In genomic region chr18:9737814-9738160, GRCh38 we compare ENCODE assay signal across 9 cellular contexts. TPM values are rescaled to one million over a fixed set of nuclear protein-coding genes. Genes with fewer than 3 reads are reported as not detected.
A peak's percentile ranks its signal among the peaks of the same experiment; 100 is the strongest.
DNase-seq lines count a peak whose midpoint lies in the region; ATAC-seq and FAIRE-seq lines count a peak whose summit lies in the region.
"Had no signal": no experiment of that assay in that cellular context is flagged by ENCODE, and none has a peak within 500 bp of the region (broad histone marks: within the 10 kb centered on the region; RNA-seq: fewer than 3 reads in every experiment).

No MANE protein-coding gene starts in this region.

- 50 to 70% (median 61%) methylated on average over 10 of the region's 10 CpGs for WGBS in small intestine, 3 donors

- ATAC-seq in GM18502 (IDR thresholded peaks at IDR 0.05; ENCODE audit: poor library complexity, unreplicated experiment) = no peak
- ATAC-seq in left colon = no peak
- ATAC-seq: activated CD4-positive, alpha-beta T cell treated with anti-CD3 and anti-CD28 coated beads for 36 hours had no signal

- intact Hi-C loops in left colon (cut with DNase I, micrococcal nuclease) = no loop called here

- H3K4me1 ChIP-seq in small intestine (ENCODE audit: control insufficient read depth in 2 of 2, insufficient read depth in 1 of 2, low read depth in 1 of 2, low read length in 1 of 2) = peaks cover 10% of the 10 kb centered on the region in 2 donors

- peak overlapping the region in 1 of 2 donors; percentile 58 for H3K27ac ChIP-seq in small intestine (ENCODE audit: low read depth in 1 of 2, low read length in 1 of 2)

- no peaks in the 10 kb centered on the region for H3K27me3 ChIP-seq in small intestine (ENCODE audit: control insufficient read depth in 2 of 2, insufficient read depth in 2 of 2, low read length in 2 of 2)

- no peak overlapping the region for H3K4me3 ChIP-seq in small intestine (ENCODE audit: low read depth in 1 of 2, low read length in 2 of 2)

- no peaks in the 10 kb centered on the region for H3K9me3 ChIP-seq in small intestine (ENCODE audit: control insufficient read depth, low read depth)

- DNase-seq in NCI-H2029 (lab: John Stamatoyannopoulos, UW) = peak; percentile 36
- DNase-seq in NCI-H2029 treated with DMSO at 0.1 percent for 48 hours (lab: John Stamatoyannopoulos, UW) = no peak
- DNase-seq in NCI-H345 treated with DMSO at 0.1 percent for 48 hours (lab: John Stamatoyannopoulos, UW; ENCODE audit: unreplicated experiment) = peak; percentile 93
- DNase-seq in globus pallidus (ENCODE audit: low spot score) = peak; percentile 78
- DNase-seq in small intestine = peak; percentile 15
- no peak for DNase-seq in RKO (ENCODE audit: low spot score)
- no peak for DNase-seq in left colon
- DNase-seq: activated CD4-positive, alpha-beta T cell treated with anti-CD3 and anti-CD28 coated beads for 36 hours had no signal

- H3K36me3 ChIP-seq in small intestine (ENCODE audit: control insufficient read depth in 2 of 2, insufficient read depth in 2 of 2, low read length in 2 of 2) = no peaks in the 10 kb centered on the region

- no peak for FAIRE-seq in small intestine (lab: Jason Lieb, UNC)

RNA-seq across cellular contexts. Expression of gene RAB31, which starts 29.7 kb away (rescaled TPM):
- polyA plus RNA-seq in small intestine = 10 to 100 TPM in 2 of 3 donors, 1 to 10 TPM in 1; 4.2 to 18.4 (median 15.9) TPM
- total RNA-seq in left colon = 10 to 100 TPM in 1 of 2 donors, 1 to 10 TPM in 1; 6.0 to 16.6 TPM

Comparison
In these comparisons a context has a peak if more than half of its experiments do, and no peak if none do; other contexts are left out.
1. DNase-seq: peak in NCI-H2029 (single experiment), NCI-H345 treated with DMSO at 0.1 percent for 48 hours (single experiment), globus pallidus (single experiment) and small intestine (single experiment); none in NCI-H2029 treated with DMSO at 0.1 percent for 48 hours (single experiment), RKO (single experiment) and left colon (0 of 2).